Comparison of ENCODE assay signal across 11 cellular contexts in the genomic region with DNA sequence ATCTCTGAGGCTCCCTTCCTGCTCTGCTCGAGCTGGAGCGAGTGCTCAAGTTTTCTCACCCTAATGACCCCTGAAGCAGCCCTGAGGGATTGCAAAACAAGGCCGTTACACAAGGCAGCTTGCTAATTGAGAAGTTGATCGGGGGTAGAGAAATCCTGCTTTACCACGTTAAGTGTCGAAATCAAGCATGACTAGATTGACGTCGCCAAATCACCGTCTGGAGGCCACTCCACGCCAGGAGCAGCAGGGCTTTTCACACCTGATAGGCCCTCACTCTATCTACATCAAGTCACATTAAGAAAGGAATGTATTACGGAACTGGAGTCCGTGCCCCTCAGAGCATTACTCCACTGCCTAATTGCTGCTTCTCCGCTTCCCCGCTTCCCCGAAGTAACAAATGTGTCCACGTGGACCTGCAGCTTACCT.
DNase-seq lines count a peak whose midpoint lies in the region; ATAC-seq and TF ChIP-seq lines count a peak whose summit lies in the region.
"Had no signal": no experiment of that assay in that cellular context is flagged by ENCODE, and none has a peak within 500 bp of the region (broad histone marks: within the 10 kb centered on the region; RNA-seq: fewer than 3 reads in every experiment).

No MANE protein-coding gene starts in this region.

- no peak for TF ChIP-seq CTCF in fibroblast of mammary gland (conservative IDR thresholded peaks at IDR 0.05; ENCODE audit: control insufficient read depth, insufficient read depth, low read depth, low read length)
- TF ChIP-seq CTCF in nephron progenitor cell (IDR thresholded peaks at IDR 0.05) = no peak

- H3K9me3 Mint-ChIP-seq in nephron progenitor cell = no peaks in the 10 kb centered on the region

- H3K36me3 Mint-ChIP-seq in nephron progenitor cell (ENCODE audit: low read depth) = no peaks in the 10 kb centered on the region
- H3K36me3 Mint-ChIP-seq: IgD-negative memory B cell had no signal

- peak; percentile 8 for DNase-seq in CD1c-positive myeloid dendritic cell (ENCODE audit: extremely low spot score)
- DNase-seq in NCI-H82 treated with DMSO at 0.1 percent for 48 hours (lab: John Stamatoyannopoulos, UW; ENCODE audit: unreplicated experiment) = peak; percentile 94
- DNase-seq in fibroblast of mammary gland (ENCODE audit: low read depth) = peak; percentile 60
- peak; percentile 42 for DNase-seq in nephron progenitor cell
- no peak for DNase-seq in dedifferentiated amniotic fluid mesenchymal stem cell (ENCODE audit: extremely low spot score)
- DNase-seq in activated CD4-positive, alpha-beta T cell treated with anti-CD3 and anti-CD28 coated beads for 4 hours = no peak
- no peak for DNase-seq in inferior parietal cortex (ENCODE audit: extremely low spot score)
- DNase-seq: T-helper 17 cell had no signal

- ATAC-seq in HG03342 (IDR thresholded peaks at IDR 0.05; ENCODE audit: unreplicated experiment) = no peak
- ATAC-seq: T-helper 17 cell had no signal

- H3K27ac Mint-ChIP-seq in nephron progenitor cell = peak overlapping the region; percentile 83
- H3K27ac Mint-ChIP-seq: IgD-negative memory B cell, T-helper 17 cell had no signal

- H3K4me3 ChIP-seq in fibroblast of mammary gland (ENCODE audit: control insufficient read depth, low read depth, low read length) = no peak overlapping the region

- H3K4me3 Mint-ChIP-seq in nephron progenitor cell = peak overlapping the region; percentile 57
- H3K4me3 Mint-ChIP-seq: central memory CD8-positive, alpha-beta T cell; IgD-negative memory B cell; T-helper 17 cell had no signal

- peaks cover 18% of the 10 kb centered on the region for H3K4me1 Mint-ChIP-seq in nephron progenitor cell
- H3K4me1 Mint-ChIP-seq: central memory CD8-positive, alpha-beta T cell; IgD-negative memory B cell; T-helper 17 cell had no signal

- no peaks in the 10 kb centered on the region for H3K27me3 Mint-ChIP-seq in nephron progenitor cell (ENCODE audit: low read depth, poor library complexity)
- H3K27me3 Mint-ChIP-seq: central memory CD8-positive, alpha-beta T cell; IgD-negative memory B cell; T-helper 17 cell had no signal

Comparison
In these comparisons a context has a peak if more than half of its experiments do, and no peak if none do; other contexts are left out.
1. DNase-seq: peak in CD1c-positive myeloid dendritic cell (single experiment), NCI-H82 treated with DMSO at 0.1 percent for 48 hours (single experiment), fibroblast of mammary gland (single experiment) and nephron progenitor cell (single experiment); none in dedifferentiated amniotic fluid mesenchymal stem cell (single experiment), activated CD4-positive, alpha-beta T cell treated with anti-CD3 and anti-CD28 coated beads for 4 hours (0 of 2) and inferior parietal cortex (single experiment).